1 cellular context compared by ENCODE assay signal in the genomic region with DNA sequence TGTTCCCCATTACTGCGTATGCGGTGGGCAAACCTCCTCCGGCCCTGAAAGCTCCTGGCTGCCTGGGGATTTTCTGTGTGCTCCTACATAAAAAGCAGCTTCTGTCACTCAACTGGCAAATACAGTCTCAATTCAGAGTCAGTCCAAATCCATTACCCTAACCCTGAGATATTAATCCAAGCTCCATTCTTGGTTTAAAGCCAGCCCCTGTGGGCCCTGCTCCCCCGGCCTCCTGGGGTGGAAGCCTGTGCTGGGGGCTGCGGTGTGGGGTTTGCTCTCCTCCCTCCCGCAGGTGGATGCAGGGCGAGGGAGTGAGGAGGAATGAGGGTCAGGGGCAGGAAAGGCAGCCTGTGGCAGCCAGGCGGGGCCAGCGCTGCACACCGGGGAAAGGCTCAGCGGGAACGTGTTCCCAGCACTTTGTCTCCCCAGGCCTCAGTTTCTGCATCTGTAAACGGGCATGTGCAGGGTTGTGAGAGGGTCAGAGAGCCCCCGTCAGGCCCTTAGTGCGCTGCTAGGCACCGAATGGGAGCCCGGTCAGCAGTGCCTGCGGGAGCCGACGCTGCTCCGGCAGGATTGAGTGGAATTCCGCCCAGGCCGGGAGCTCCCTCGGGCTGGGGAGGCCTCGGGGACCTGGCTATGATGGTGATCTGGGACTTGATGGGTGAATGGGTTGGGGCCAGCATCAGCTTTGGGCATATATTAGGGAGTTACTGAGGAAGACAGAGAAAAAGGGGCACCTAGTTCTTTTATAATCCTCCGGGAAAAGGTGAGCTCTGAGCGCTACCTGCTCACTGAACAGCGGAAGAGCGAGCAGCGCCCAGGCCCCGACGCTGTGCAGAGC.
TF ChIP-seq lines count a peak whose summit lies in the region.

No MANE protein-coding gene starts in this region.

TF ChIP-seq in GM23338, 12 proteins besides CTCF, POLR2A, EP300 and RAD21 (continued from another document):
- TF ChIP-seq, protein P1, sequence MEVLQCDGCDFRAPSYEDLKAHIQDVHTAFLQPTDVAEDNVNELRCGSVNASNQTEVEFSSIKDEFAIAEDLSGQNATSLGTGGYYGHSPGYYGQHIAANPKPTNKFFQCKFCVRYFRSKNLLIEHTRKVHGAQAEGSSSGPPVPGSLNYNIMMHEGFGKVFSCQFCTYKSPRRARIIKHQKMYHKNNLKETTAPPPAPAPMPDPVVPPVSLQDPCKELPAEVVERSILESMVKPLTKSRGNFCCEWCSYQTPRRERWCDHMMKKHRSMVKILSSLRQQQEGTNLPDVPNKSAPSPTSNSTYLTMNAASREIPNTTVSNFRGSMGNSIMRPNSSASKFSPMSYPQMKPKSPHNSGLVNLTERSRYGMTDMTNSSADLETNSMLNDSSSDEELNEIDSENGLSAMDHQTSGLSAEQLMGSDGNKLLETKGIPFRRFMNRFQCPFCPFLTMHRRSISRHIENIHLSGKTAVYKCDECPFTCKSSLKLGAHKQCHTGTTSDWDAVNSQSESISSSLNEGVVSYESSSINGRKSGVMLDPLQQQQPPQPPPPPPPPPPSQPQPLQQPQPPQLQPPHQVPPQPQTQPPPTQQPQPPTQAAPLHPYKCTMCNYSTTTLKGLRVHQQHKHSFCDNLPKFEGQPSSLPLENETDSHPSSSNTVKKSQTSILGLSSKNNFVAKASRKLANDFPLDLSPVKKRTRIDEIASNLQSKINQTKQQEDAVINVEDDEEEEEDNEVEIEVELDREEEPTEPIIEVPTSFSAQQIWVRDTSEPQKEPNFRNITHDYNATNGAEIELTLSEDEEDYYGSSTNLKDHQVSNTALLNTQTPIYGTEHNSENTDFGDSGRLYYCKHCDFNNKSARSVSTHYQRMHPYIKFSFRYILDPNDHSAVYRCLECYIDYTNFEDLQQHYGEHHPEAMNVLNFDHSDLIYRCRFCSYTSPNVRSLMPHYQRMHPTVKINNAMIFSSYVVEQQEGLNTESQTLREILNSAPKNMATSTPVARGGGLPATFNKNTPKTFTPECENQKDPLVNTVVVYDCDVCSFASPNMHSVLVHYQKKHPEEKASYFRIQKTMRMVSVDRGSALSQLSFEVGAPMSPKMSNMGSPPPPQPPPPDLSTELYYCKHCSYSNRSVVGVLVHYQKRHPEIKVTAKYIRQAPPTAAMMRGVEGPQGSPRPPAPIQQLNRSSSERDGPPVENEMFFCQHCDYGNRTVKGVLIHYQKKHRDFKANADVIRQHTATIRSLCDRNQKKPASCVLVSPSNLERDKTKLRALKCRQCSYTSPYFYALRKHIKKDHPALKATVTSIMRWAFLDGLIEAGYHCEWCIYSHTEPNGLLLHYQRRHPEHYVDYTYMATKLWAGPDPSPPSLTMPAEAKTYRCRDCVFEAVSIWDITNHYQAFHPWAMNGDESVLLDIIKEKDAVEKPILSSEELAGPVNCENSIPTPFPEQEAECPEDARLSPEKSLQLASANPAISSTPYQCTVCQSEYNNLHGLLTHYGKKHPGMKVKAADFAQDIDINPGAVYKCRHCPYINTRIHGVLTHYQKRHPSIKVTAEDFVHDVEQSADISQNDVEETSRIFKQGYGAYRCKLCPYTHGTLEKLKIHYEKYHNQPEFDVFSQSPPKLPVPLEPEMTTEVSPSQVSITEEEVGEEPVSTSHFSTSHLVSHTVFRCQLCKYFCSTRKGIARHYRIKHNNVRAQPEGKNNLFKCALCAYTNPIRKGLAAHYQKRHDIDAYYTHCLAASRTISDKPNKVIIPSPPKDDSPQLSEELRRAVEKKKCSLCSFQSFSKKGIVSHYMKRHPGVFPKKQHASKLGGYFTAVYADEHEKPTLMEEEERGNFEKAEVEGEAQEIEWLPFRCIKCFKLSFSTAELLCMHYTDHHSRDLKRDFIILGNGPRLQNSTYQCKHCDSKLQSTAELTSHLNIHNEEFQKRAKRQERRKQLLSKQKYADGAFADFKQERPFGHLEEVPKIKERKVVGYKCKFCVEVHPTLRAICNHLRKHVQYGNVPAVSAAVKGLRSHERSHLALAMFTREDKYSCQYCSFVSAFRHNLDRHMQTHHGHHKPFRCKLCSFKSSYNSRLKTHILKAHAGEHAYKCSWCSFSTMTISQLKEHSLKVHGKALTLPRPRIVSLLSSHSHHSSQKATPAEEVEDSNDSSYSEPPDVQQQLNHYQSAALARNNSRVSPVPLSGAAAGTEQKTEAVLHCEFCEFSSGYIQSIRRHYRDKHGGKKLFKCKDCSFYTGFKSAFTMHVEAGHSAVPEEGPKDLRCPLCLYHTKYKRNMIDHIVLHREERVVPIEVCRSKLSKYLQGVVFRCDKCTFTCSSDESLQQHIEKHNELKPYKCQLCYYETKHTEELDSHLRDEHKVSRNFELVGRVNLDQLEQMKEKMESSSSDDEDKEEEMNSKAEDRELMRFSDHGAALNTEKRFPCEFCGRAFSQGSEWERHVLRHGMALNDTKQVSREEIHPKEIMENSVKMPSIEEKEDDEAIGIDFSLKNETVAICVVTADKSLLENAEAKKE (CRISPR knock-in tag; IDR thresholded peaks at IDR 0.05), result no peak
- TF ChIP-seq CREB1 (CRISPR knock-in tag; IDR thresholded peaks at IDR 0.05; ENCODE audit: low read depth), result no peak
- TF ChIP-seq NANOG (IDR thresholded peaks at IDR 0.05; ENCODE audit: borderline replicate concordance), result no peak
- no peak for TF ChIP-seq ZNF114 (CRISPR knock-in tag; IDR thresholded peaks at IDR 0.05)
- TF ChIP-seq ZNF331 (CRISPR knock-in tag; IDR thresholded peaks at IDR 0.05; ENCODE audit: low read depth), result no peak; the same call in 1 of the 2 replicates
- TF ChIP-seq, protein P2, sequence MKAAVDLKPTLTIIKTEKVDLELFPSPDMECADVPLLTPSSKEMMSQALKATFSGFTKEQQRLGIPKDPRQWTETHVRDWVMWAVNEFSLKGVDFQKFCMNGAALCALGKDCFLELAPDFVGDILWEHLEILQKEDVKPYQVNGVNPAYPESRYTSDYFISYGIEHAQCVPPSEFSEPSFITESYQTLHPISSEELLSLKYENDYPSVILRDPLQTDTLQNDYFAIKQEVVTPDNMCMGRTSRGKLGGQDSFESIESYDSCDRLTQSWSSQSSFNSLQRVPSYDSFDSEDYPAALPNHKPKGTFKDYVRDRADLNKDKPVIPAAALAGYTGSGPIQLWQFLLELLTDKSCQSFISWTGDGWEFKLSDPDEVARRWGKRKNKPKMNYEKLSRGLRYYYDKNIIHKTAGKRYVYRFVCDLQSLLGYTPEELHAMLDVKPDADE (IDR thresholded peaks at IDR 0.05), result no peak
- TF ChIP-seq STAT1 (IDR thresholded peaks at IDR 0.05; ENCODE audit: unreplicated experiment), result no peak
- TF ChIP-seq, protein P3, sequence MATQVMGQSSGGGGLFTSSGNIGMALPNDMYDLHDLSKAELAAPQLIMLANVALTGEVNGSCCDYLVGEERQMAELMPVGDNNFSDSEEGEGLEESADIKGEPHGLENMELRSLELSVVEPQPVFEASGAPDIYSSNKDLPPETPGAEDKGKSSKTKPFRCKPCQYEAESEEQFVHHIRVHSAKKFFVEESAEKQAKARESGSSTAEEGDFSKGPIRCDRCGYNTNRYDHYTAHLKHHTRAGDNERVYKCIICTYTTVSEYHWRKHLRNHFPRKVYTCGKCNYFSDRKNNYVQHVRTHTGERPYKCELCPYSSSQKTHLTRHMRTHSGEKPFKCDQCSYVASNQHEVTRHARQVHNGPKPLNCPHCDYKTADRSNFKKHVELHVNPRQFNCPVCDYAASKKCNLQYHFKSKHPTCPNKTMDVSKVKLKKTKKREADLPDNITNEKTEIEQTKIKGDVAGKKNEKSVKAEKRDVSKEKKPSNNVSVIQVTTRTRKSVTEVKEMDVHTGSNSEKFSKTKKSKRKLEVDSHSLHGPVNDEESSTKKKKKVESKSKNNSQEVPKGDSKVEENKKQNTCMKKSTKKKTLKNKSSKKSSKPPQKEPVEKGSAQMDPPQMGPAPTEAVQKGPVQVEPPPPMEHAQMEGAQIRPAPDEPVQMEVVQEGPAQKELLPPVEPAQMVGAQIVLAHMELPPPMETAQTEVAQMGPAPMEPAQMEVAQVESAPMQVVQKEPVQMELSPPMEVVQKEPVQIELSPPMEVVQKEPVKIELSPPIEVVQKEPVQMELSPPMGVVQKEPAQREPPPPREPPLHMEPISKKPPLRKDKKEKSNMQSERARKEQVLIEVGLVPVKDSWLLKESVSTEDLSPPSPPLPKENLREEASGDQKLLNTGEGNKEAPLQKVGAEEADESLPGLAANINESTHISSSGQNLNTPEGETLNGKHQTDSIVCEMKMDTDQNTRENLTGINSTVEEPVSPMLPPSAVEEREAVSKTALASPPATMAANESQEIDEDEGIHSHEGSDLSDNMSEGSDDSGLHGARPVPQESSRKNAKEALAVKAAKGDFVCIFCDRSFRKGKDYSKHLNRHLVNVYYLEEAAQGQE (IDR thresholded peaks at IDR 0.05; ENCODE audit: unreplicated experiment), result no peak
- TF ChIP-seq JUNB (IDR thresholded peaks at IDR 0.05; ENCODE audit: unreplicated experiment), result no peak
- TF ChIP-seq POLR2AphosphoS5 (IDR thresholded peaks at IDR 0.05; ENCODE audit: low read depth), result no peak
